Comparison of ENCODE assay signal across 23 cellular contexts in the genomic region with DNA sequence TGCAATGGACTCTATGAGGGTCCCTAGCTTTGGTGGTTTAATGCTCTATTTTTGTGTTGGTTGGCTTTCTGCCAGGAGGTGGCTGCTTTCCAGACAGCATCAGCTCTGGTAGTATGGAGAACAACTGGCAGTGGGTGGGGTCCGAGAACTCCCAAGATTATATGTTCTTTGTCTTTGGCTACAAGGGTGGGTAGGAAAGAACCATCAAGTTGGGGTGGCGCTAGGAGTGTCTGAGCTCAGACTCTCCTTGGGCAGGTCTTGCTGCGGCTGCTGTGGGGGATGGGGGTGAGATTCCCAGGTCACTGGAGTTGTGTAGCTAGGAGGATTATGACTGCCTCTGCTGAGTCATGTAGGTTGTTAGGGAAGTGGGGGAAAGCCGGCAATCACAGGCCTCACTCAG.
"Had no signal": no experiment of that assay in that cellular context is flagged by ENCODE, and none has a peak within 500 bp of the region (broad histone marks: within the 10 kb centered on the region; RNA-seq: fewer than 3 reads in every experiment).

No MANE protein-coding gene starts in this region.

- H3K36me3 Mint-ChIP-seq: activated CD4-positive, alpha-beta memory T cell treated with anti-CD3 and anti-CD28 coated beads for 36 hours had no signal

- H3K27me3 Mint-ChIP-seq: activated CD4-positive, alpha-beta memory T cell treated with anti-CD3 and anti-CD28 coated beads for 36 hours; activated CD4-positive, alpha-beta T cell treated with anti-CD3 and anti-CD28 coated beads, Interleukin-2, amount 10 ng/mL, durations not matched to agents 24 days and 14 days; activated naive CD8-positive, alpha-beta T cell treated with anti-CD3 and anti-CD28 coated beads for 36 hours had no signal

- H3K4me3 Mint-ChIP-seq: activated CD4-positive, alpha-beta memory T cell treated with anti-CD3 and anti-CD28 coated beads for 36 hours; activated CD4-positive, alpha-beta T cell treated with anti-CD3 and anti-CD28 coated beads, Interleukin-2, amount 10 ng/mL, durations not matched to agents 24 days and 14 days; activated naive CD4-positive, alpha-beta T cell treated with anti-CD3 and anti-CD28 coated beads for 36 hours; activated naive CD8-positive, alpha-beta T cell treated with anti-CD3 and anti-CD28 coated beads for 36 hours; activated T-helper 1 cell treated with anti-CD3 and anti-CD28 coated beads, Interleukin-12 subunit alpha, Interleukin-12 subunit beta, Interleukin-2, Interleukin-4 antibody, amounts not matched to agents 30 ng/mL and 10 ng/mL and 1 ng/mL, durations not matched to agents 14 hours and 24 hours and 36 hours; nephron; T-helper 1 cell treated with Interleukin-12 subunit alpha and Interleukin-12 subunit beta and Interleukin-4 antibody, amounts not matched to agents 30 μg/mL and 1 μg/mL, for 36 hours had no signal

- H3K27ac Mint-ChIP-seq: activated CD4-positive, alpha-beta memory T cell treated with anti-CD3 and anti-CD28 coated beads for 36 hours; activated CD4-positive, alpha-beta T cell treated with anti-CD3 and anti-CD28 coated beads, Interleukin-2, amount 10 ng/mL, durations not matched to agents 24 days and 14 days; activated naive CD4-positive, alpha-beta T cell treated with anti-CD3 and anti-CD28 coated beads for 36 hours; activated naive CD8-positive, alpha-beta T cell treated with anti-CD3 and anti-CD28 coated beads for 36 hours; activated T-helper 1 cell treated with anti-CD3 and anti-CD28 coated beads, Interleukin-12 subunit alpha, Interleukin-12 subunit beta, Interleukin-2, Interleukin-4 antibody, amounts not matched to agents 30 ng/mL and 10 ng/mL and 1 ng/mL, durations not matched to agents 14 hours and 24 hours and 36 hours; nephron; T-helper 1 cell treated with Interleukin-12 subunit alpha and Interleukin-12 subunit beta and Interleukin-4 antibody, amounts not matched to agents 30 μg/mL and 1 μg/mL, for 36 hours had no signal

- H3K4me1 Mint-ChIP-seq: activated CD4-positive, alpha-beta T cell treated with anti-CD3 and anti-CD28 coated beads, Interleukin-2, amount 10 ng/mL, durations not matched to agents 24 days and 14 days; activated naive CD8-positive, alpha-beta T cell treated with anti-CD3 and anti-CD28 coated beads for 36 hours; nephron had no signal

- ATAC-seq: gastroesophageal sphincter, left lung, lower lobe of right lung, right cardiac atrium had no signal

- DNase-seq: activated CD4-positive, alpha-beta memory T cell treated with anti-CD3 and anti-CD28 coated beads for 36 hours; activated CD4-positive, alpha-beta T cell treated with anti-CD3 and anti-CD28 coated beads, Interleukin-2, amount 10 ng/mL, durations not matched to agents 24 days and 14 days; activated CD4-positive, CD25-positive, alpha-beta regulatory T cell treated with anti-CD3 and anti-CD28 coated beads, Interleukin-2, amount 50 U/mL, for 72 hours; activated CD8-positive, alpha-beta memory T cell treated with anti-CD3 and anti-CD28 coated beads, Interleukin-2, amount 50 U/mL, for 4 hours; activated effector memory CD4-positive, alpha-beta T cell treated with anti-CD3 and anti-CD28 coated beads, Interleukin-2, amount 50 U/mL, for 16 hours; activated naive CD4-positive, alpha-beta T cell treated with anti-CD3 and anti-CD28 coated beads for 36 hours; activated naive CD8-positive, alpha-beta T cell treated with anti-CD3 and anti-CD28 coated beads for 36 hours; activated T-cell treated with anti-CD3 and anti-CD28 coated beads, Interleukin-2, amount 50 U/mL, for 1 hour; adrenal gland; brain microvascular endothelial cell; hypothalamus; kidney glomerular epithelial cell; left lung; lower lobe of right lung; stimulated activated CD4-positive, alpha-beta T cell treated with anti-CD3 and anti-CD28 coated beads, Interleukin-15, amount 100 ng/mL, for 24 hours; stimulated activated CD4-positive, alpha-beta T cell treated with anti-CD3 and anti-CD28 coated beads, Interleukin-2, amount 100 ng/mL, for 24 hours; stimulated activated naive CD4-positive, alpha-beta T cell; T-helper 9 cell had no signal
